ENCODE assay signal across 9 cellular contexts in genomic region chr9:36092509-36093215, GRCh38. TPM values are rescaled to one million over a fixed set of nuclear protein-coding genes. Genes with fewer than 3 reads are reported as not detected.
A peak's percentile ranks its signal among the peaks of the same experiment; 100 is the strongest.
DNase-seq lines count a peak whose midpoint lies in the region; ATAC-seq and TF ChIP-seq lines count a peak whose summit lies in the region.
"Had no signal": no experiment of that assay in that cellular context is flagged by ENCODE, and none has a peak within 500 bp of the region (broad histone marks: within the 10 kb centered on the region; RNA-seq: fewer than 3 reads in every experiment).

No MANE protein-coding gene starts in this region.

- no peak overlapping the region for H3K4me3 Mint-ChIP-seq in endothelial cell (ENCODE audit: unreplicated experiment)
- no peak overlapping the region for H3K4me3 Mint-ChIP-seq in stimulated activated naive B cell treated with anti-CD40 and anti-IgM and Interleukin-4, amounts not matched to agents 10 μg/mL and 1 μg/mL and 100 μg/mL, for 72 hours
- H3K4me3 Mint-ChIP-seq: neural crest cell had no signal

- H3K36me3 ChIP-seq in thyroid gland: no peaks in the 10 kb centered on the region

- H3K4me1 ChIP-seq in foreskin keratinocyte: no peaks in the 10 kb centered on the region
- H3K4me1 ChIP-seq in thyroid gland: peaks cover 0 to 6% of the 10 kb centered on the region in 2 donors

- H3K27ac Mint-ChIP-seq in endothelial cell (ENCODE audit: unreplicated experiment): peak overlapping the region; percentile 80
- H3K27ac Mint-ChIP-seq in stimulated activated naive B cell treated with anti-CD40 and anti-IgM and Interleukin-4, amounts not matched to agents 10 μg/mL and 1 μg/mL and 100 μg/mL, for 72 hours: peak overlapping the region; percentile 88

- H3K36me3 Mint-ChIP-seq in endothelial cell (ENCODE audit: low read depth, unreplicated experiment): peaks cover 3% of the 10 kb centered on the region
- H3K36me3 Mint-ChIP-seq in stimulated activated naive B cell treated with anti-CD40 and anti-IgM and Interleukin-4, amounts not matched to agents 10 μg/mL and 1 μg/mL and 100 μg/mL, for 72 hours: peaks cover 3 to 9% of the 10 kb centered on the region in 2 donors

- peak; percentile 7 for DNase-seq in SIG-M5 (lab: John Stamatoyannopoulos, UW)
- DNase-seq in endothelial cell (ENCODE audit: low spot score): no peak
- DNase-seq in stimulated activated naive B cell treated with anti-CD40 and anti-IgM and Interleukin-4, amounts not matched to agents 10 μg/mL and 1 μg/mL and 100 μg/mL, for 72 hours: peak; percentile 24
- DNase-seq in midbrain (lab: John Stamatoyannopoulos, UW): no peak
- no peak for DNase-seq in foreskin keratinocyte
- no peak for DNase-seq in thyroid gland

- H3K27me3 Mint-ChIP-seq in endothelial cell (ENCODE audit: unreplicated experiment): peaks cover 1% of the 10 kb centered on the region
- H3K27me3 Mint-ChIP-seq in stimulated activated naive B cell treated with anti-CD40 and anti-IgM and Interleukin-4, amounts not matched to agents 10 μg/mL and 1 μg/mL and 100 μg/mL, for 72 hours: no peaks in the 10 kb centered on the region

- no peak overlapping the region for H3K4me3 ChIP-seq in thyroid gland (replicated peaks in 1 of 3)

- ATAC-seq in GM18502 (IDR thresholded peaks at IDR 0.05; ENCODE audit: poor library complexity, unreplicated experiment) (peak; percentile 88), HG02763 (IDR thresholded peaks at IDR 0.05; ENCODE audit: unreplicated experiment) (peak; percentile 90), foreskin keratinocyte (no peak)
- peak; percentile 97 to 98 for ATAC-seq in stimulated activated naive B cell treated with anti-CD40 and anti-IgM and Interleukin-4, amounts not matched to agents 10 μg/mL and 1 μg/mL and 100 μg/mL, for 72 hours (replicated peaks)

- TF ChIP-seq POLR2A in thyroid gland (IDR thresholded peaks at IDR 0.05): no peak

- H3K9me3 ChIP-seq in thyroid gland: no peaks in the 10 kb centered on the region

- TF ChIP-seq CTCF in endothelial cell (IDR thresholded peaks at IDR 0.05; ENCODE audit: unreplicated experiment) (no peak), foreskin keratinocyte (conservative IDR thresholded peaks at IDR 0.05) (no peak), thyroid gland (IDR thresholded peaks at IDR 0.05) (no peak)

- H3K27ac ChIP-seq in foreskin keratinocyte (no peak overlapping the region), thyroid gland (no peak overlapping the region)

- 83 to 90% methylated on average over 9 of the region's 9 CpGs for WGBS in thyroid gland, 2 donors

- intact Hi-C loops in thyroid gland (cut with DNase I): no loop called here

- peaks cover 21% of the 10 kb centered on the region for H3K4me1 Mint-ChIP-seq in endothelial cell (ENCODE audit: unreplicated experiment)
- H3K4me1 Mint-ChIP-seq in stimulated activated naive B cell treated with anti-CD40 and anti-IgM and Interleukin-4, amounts not matched to agents 10 μg/mL and 1 μg/mL and 100 μg/mL, for 72 hours: peaks cover 7 to 17% of the 10 kb centered on the region in 2 donors
- H3K4me1 Mint-ChIP-seq: neural crest cell had no signal

- H3K27me3 ChIP-seq in foreskin keratinocyte (no peaks in the 10 kb centered on the region), thyroid gland (no peaks in the 10 kb centered on the region)

- no peaks in the 10 kb centered on the region for H3K9me3 Mint-ChIP-seq in endothelial cell (ENCODE audit: unreplicated experiment)
- H3K9me3 Mint-ChIP-seq in stimulated activated naive B cell treated with anti-CD40 and anti-IgM and Interleukin-4, amounts not matched to agents 10 μg/mL and 1 μg/mL and 100 μg/mL, for 72 hours: peaks cover 3 to 5% of the 10 kb centered on the region in 2 donors
- H3K9me3 Mint-ChIP-seq: neural crest cell had no signal

RNA-seq across cellular contexts. Expression of gene GLIPR2, which starts 43.9 kb away (rescaled TPM):
- total RNA-seq in endothelial cell (ENCODE audit: unreplicated experiment): 6.3 TPM
- total RNA-seq in foreskin keratinocyte: 2.4 and 4.2 TPM in 2 replicates
- 2.9 and 5.0 TPM in 2 replicates for polyA plus RNA-seq in foreskin keratinocyte
- 10 to 100 TPM; 15.6 to 25.1 (median 20.4) TPM for total RNA-seq in thyroid gland

RNA-seq across cellular contexts. Expression of gene RECK, which starts 55.9 kb away (rescaled TPM):
- total RNA-seq in endothelial cell (ENCODE audit: unreplicated experiment): 48.2 TPM
- 3.6 and 4.1 TPM in 2 replicates for total RNA-seq in foreskin keratinocyte
- polyA plus RNA-seq in foreskin keratinocyte: 2.4 and 3.2 TPM in 2 replicates
- total RNA-seq in thyroid gland: 10 to 100 TPM in 3 of 4 donors, 1 to 10 TPM in 1; 7.1 to 20.0 (median 18.6) TPM

Comparison
In these comparisons a context has a peak if more than half of its experiments do, and no peak if none do; other contexts are left out.
1. DNase-seq: peak in SIG-M5 (single experiment) and stimulated activated naive B cell treated with anti-CD40 and anti-IgM and Interleukin-4, amounts not matched to agents 10 μg/mL and 1 μg/mL and 100 μg/mL, for 72 hours (single experiment); none in endothelial cell (single experiment), midbrain (single experiment), foreskin keratinocyte (0 of 2) and thyroid gland (0 of 2).